ENCODE assay signal across 1 cellular context in the genomic region with DNA sequence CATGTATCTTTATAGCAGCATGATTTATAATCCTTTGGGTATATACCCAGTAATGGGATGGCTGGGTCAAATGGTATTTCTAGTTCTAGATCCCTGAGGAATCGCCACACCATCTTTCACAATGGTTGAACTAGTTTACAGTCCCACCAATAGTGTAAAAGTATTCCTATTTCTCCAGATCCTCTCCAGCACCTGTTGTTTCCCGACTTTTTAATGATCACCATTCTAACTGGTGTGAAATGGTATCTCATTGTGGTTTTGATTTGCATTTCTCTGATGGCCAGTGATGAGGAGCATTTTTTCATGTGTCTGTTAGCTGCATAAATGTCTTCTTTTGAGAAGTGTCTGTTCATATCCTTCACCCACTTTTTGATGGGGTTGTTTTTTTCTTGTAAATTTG.
TF ChIP-seq lines count a peak whose summit lies in the region.
"Not testable (repeated sequence)": the region's sequence is repeated elsewhere in the genome, so short reads cannot be mapped to it uniquely, and the experiment has no call there.

No MANE protein-coding gene starts in this region.

- H3K4me3 ChIP-seq in HEK293 (ENCODE audit: low read depth, low read length): not testable (repeated sequence)

- POLR2A ChIA-PET in HEK293 (lab: Yijun Ruan, JAX): not testable (repeated sequence)

- CTCF ChIA-PET in HEK293 (lab: Yijun Ruan, JAX): not testable (repeated sequence)

- H3K36me3 ChIP-seq in HEK293 (ENCODE audit: control insufficient read depth in 2 of 2, insufficient read depth in 1 of 2, low read length in 2 of 2): not testable (repeated sequence)

- H3K27ac ChIP-seq in HEK293 (ENCODE audit: extremely low read depth, low read depth, low read length): not testable (repeated sequence)

- H3K9me3 ChIP-seq in HEK293 (ENCODE audit: control insufficient read depth, insufficient read depth, low read depth, low read length): not testable (repeated sequence)

- not testable (repeated sequence) for TF ChIP-seq CTCF in HEK293 (tag by site-specific recombination; IDR thresholded peaks at IDR 0.05)

- H3K4me1 ChIP-seq in HEK293 (ENCODE audit: control insufficient read depth, insufficient read depth, low read length): not testable (repeated sequence)

TF ChIP-seq in HEK293, 187 proteins besides CTCF, POLR2A, EP300 and RAD21:
- TF ChIP-seq ZNF184 (tag by site-specific recombination; IDR thresholded peaks at IDR 0.05): peak; percentile 91
TF ChIP-seq in HEK293: peak in this region for 1; not testable (repeated sequence) for 186.
